In the genomic region with DNA sequence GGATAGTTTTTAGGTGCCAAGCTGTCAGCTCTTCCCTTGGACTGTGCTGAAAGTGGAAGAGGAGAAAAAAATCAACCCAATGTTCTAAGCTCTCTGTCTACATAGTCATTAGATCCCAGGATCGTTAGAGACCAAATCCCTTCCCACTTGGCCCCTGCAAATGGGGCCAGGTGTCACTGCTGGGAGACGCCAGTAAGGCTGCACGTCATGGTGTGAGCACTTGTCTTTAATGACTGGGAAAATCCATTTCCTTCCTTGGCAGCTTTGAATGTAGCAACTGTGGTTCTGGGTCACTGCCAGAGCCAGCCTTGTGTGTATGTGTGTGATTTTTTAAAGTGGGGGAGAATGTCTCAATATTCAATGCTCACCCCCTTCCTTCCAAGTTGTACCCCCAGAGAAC, we compare ENCODE assay signal across 1 cellular context.
TF ChIP-seq lines count a peak whose summit lies in the region.

No MANE protein-coding gene starts in this region.

TF ChIP-seq in HEK293, 187 proteins besides CTCF, POLR2A, EP300 and RAD21 (continued from another document and continues in another):
- TF ChIP-seq ZNF600 (tag by site-specific recombination; IDR thresholded peaks at IDR 0.05): no peak
- TF ChIP-seq ZIC2 (tag by site-specific recombination; IDR thresholded peaks at IDR 0.05): peak; percentile 86
- TF ChIP-seq INSM2 (tag by site-specific recombination; IDR thresholded peaks at IDR 0.05): no peak
- no peak for TF ChIP-seq MZF1 (tag by site-specific recombination; IDR thresholded peaks at IDR 0.05; ENCODE audit: borderline replicate concordance)
- TF ChIP-seq ZBTB7A (tag by site-specific recombination; IDR thresholded peaks at IDR 0.05; ENCODE audit: low read depth): no peak
- TF ChIP-seq ZNF23 (tag by site-specific recombination; IDR thresholded peaks at IDR 0.05; ENCODE audit: borderline replicate concordance): no peak
- no peak for TF ChIP-seq ZBTB48 (tag by site-specific recombination; IDR thresholded peaks at IDR 0.05)
- no peak for TF ChIP-seq ZNF664 (tag by site-specific recombination; IDR thresholded peaks at IDR 0.05)
- no peak for TF ChIP-seq YY2 (tag by site-specific recombination; IDR thresholded peaks at IDR 0.05)
- peak; percentile 43; the same call in 1 of the 2 replicates for TF ChIP-seq GFI1B (tag by site-specific recombination; IDR thresholded peaks at IDR 0.05)
- TF ChIP-seq, protein P1, sequence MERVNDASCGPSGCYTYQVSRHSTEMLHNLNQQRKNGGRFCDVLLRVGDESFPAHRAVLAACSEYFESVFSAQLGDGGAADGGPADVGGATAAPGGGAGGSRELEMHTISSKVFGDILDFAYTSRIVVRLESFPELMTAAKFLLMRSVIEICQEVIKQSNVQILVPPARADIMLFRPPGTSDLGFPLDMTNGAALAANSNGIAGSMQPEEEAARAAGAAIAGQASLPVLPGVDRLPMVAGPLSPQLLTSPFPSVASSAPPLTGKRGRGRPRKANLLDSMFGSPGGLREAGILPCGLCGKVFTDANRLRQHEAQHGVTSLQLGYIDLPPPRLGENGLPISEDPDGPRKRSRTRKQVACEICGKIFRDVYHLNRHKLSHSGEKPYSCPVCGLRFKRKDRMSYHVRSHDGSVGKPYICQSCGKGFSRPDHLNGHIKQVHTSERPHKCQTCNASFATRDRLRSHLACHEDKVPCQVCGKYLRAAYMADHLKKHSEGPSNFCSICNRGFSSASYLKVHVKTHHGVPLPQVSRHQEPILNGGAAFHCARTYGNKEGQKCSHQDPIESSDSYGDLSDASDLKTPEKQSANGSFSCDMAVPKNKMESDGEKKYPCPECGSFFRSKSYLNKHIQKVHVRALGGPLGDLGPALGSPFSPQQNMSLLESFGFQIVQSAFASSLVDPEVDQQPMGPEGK (tag by site-specific recombination; IDR thresholded peaks at IDR 0.05): peak; percentile 40; the same call in 1 of the 2 replicates
- no peak for TF ChIP-seq ZNF785 (tag by site-specific recombination; IDR thresholded peaks at IDR 0.05)
- TF ChIP-seq HOXA7 (CRISPR knock-in tag; IDR thresholded peaks at IDR 0.05; ENCODE audit: borderline replicate concordance): no peak
- no peak for TF ChIP-seq KLF7 (tag by site-specific recombination; IDR thresholded peaks at IDR 0.05; ENCODE audit: borderline replicate concordance)
- TF ChIP-seq ZNF366 (tag by site-specific recombination; conservative IDR thresholded peaks at IDR 0.05): no peak; the same call in 1 of the 2 replicates
- TF ChIP-seq ZNF18 (tag by site-specific recombination; IDR thresholded peaks at IDR 0.05): peak; percentile 91
- no peak for TF ChIP-seq ZNF514 (tag by site-specific recombination; IDR thresholded peaks at IDR 0.05)
- TF ChIP-seq ZFP41 (tag by site-specific recombination; IDR thresholded peaks at IDR 0.05; ENCODE audit: borderline replicate concordance): no peak
- TF ChIP-seq ZNF10 (tag by site-specific recombination; IDR thresholded peaks at IDR 0.05): no peak
- TF ChIP-seq ZNF140 (tag by site-specific recombination; IDR thresholded peaks at IDR 0.05): no peak
- TF ChIP-seq ZSCAN5A (tag by site-specific recombination; IDR thresholded peaks at IDR 0.05): no peak
- no peak for TF ChIP-seq ZNF549 (tag by site-specific recombination; IDR thresholded peaks at IDR 0.05)
- TF ChIP-seq HIC1 (tag by site-specific recombination; IDR thresholded peaks at IDR 0.05): no peak
- TF ChIP-seq ZNF16 (tag by site-specific recombination; IDR thresholded peaks at IDR 0.05; ENCODE audit: low read depth): no peak
- no peak for TF ChIP-seq ZSCAN4 (tag by site-specific recombination; IDR thresholded peaks at IDR 0.05)
- TF ChIP-seq ZSCAN18 (tag by site-specific recombination; IDR thresholded peaks at IDR 0.05): no peak
- peak; percentile 56; the same call in 1 of the 2 replicates for TF ChIP-seq FEZF1 (tag by site-specific recombination; IDR thresholded peaks at IDR 0.05)
- no peak for TF ChIP-seq ZNF701 (tag by site-specific recombination; IDR thresholded peaks at IDR 0.05)
- 0 out of 2 replicates have a peak, but pooled peaks have one; percentile 22 for TF ChIP-seq ZBTB8A (tag by site-specific recombination; IDR thresholded peaks at IDR 0.05)
- TF ChIP-seq KLF16 (tag by site-specific recombination; IDR thresholded peaks at IDR 0.05): no peak
- peak; percentile 25; the same call in 1 of the 2 replicates for TF ChIP-seq ATF2 (tag by site-specific recombination; IDR thresholded peaks at IDR 0.05; ENCODE audit: low read depth)
- TF ChIP-seq ZNF2 (tag by site-specific recombination; IDR thresholded peaks at IDR 0.05): no peak
- TF ChIP-seq ZNF639 (tag by site-specific recombination; IDR thresholded peaks at IDR 0.05): no peak
- no peak for TF ChIP-seq ZNF404 (tag by site-specific recombination; IDR thresholded peaks at IDR 0.05)
- TF ChIP-seq SP7 (tag by site-specific recombination; IDR thresholded peaks at IDR 0.05): peak; percentile 73
- TF ChIP-seq ZSCAN16 (tag by site-specific recombination; IDR thresholded peaks at IDR 0.05): no peak
- TF ChIP-seq ZNF830 (tag by site-specific recombination; IDR thresholded peaks at IDR 0.05; ENCODE audit: low read depth): no peak
- peak; percentile 75 for TF ChIP-seq ZNF629 (tag by site-specific recombination; IDR thresholded peaks at IDR 0.05)
- no peak for TF ChIP-seq ZNF555 (tag by site-specific recombination; conservative IDR thresholded peaks at IDR 0.05)
- TF ChIP-seq ZNF354C (tag by site-specific recombination; IDR thresholded peaks at IDR 0.05; ENCODE audit: borderline replicate concordance, low read depth): no peak
- no peak for TF ChIP-seq ZNF837 (tag by site-specific recombination; IDR thresholded peaks at IDR 0.05)
- no peak for TF ChIP-seq ZNF623 (tag by site-specific recombination; IDR thresholded peaks at IDR 0.05)
- TF ChIP-seq ZNF266 (tag by site-specific recombination; IDR thresholded peaks at IDR 0.05; ENCODE audit: low read depth): no peak
- no peak for TF ChIP-seq ZNF202 (tag by site-specific recombination; IDR thresholded peaks at IDR 0.05; ENCODE audit: borderline replicate concordance)
- TF ChIP-seq, protein P2, sequence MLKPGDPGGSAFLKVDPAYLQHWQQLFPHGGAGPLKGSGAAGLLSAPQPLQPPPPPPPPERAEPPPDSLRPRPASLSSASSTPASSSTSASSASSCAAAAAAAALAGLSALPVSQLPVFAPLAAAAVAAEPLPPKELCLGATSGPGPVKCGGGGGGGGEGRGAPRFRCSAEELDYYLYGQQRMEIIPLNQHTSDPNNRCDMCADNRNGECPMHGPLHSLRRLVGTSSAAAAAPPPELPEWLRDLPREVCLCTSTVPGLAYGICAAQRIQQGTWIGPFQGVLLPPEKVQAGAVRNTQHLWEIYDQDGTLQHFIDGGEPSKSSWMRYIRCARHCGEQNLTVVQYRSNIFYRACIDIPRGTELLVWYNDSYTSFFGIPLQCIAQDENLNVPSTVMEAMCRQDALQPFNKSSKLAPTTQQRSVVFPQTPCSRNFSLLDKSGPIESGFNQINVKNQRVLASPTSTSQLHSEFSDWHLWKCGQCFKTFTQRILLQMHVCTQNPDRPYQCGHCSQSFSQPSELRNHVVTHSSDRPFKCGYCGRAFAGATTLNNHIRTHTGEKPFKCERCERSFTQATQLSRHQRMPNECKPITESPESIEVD (tag by site-specific recombination; IDR thresholded peaks at IDR 0.05): peak; percentile 39; the same call in 1 of the 2 replicates
- no peak for TF ChIP-seq ZFP37 (tag by site-specific recombination; IDR thresholded peaks at IDR 0.05)
- no peak for TF ChIP-seq ZNF274 (IDR thresholded peaks at IDR 0.05; ENCODE audit: low read length)
- TF ChIP-seq ZNF274 (tag by site-specific recombination; IDR thresholded peaks at IDR 0.05; ENCODE audit: borderline replicate concordance): no peak
- no peak for TF ChIP-seq ZNF24 (tag by site-specific recombination; IDR thresholded peaks at IDR 0.05)
- no peak for TF ChIP-seq ZNF707 (tag by site-specific recombination; IDR thresholded peaks at IDR 0.05)
- no peak for TF ChIP-seq ZNF654 (tag by site-specific recombination; IDR thresholded peaks at IDR 0.05; ENCODE audit: low read depth)
